ENCODE assay signal across 8 cellular contexts in the genomic region with DNA sequence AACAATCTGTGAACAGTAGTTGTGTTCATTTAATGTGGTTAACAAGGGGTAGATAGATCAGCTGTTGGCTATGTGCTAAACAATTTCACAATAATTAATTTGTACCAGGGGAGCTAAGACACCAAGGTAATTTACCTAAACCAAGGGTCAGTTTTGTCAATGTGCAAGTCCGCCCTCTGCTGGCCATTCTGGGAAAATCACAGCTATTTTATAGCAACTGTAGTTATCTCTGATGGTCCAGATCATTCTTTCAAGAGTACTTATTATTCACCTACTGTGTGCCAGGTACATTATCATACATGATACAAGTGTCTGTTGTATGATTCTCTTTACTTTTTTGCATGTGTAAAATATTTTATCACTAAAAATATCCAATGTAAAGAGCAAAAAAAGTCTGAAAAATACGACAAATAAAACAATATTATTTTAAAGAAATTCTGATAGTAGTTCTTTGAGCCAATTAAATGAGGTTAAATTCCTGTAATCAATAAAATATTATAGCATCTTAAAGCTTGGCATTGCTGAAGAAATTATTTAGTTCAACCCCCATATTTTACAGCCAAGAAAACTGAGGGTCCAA.
DNase-seq lines count a peak whose midpoint lies in the region; ATAC-seq and TF ChIP-seq lines count a peak whose summit lies in the region.

No MANE protein-coding gene starts in this region.

- no peak overlapping the region for H3K4me3 ChIP-seq in adipocyte (ENCODE audit: low read length)

- no peaks in the 10 kb centered on the region for H3K4me1 ChIP-seq in adipocyte (ENCODE audit: control insufficient read depth, insufficient read depth, low read length)

- no peak overlapping the region for H3K9ac ChIP-seq in adipocyte (ENCODE audit: low read length)

- peak; percentile 76 for ATAC-seq in GM18498 (IDR thresholded peaks at IDR 0.05; ENCODE audit: unreplicated experiment)

- DNase-seq in AG09319 (ENCODE audit: extremely low read depth, low read depth) (no peak), HK-2 (ENCODE audit: unreplicated experiment) (peak; percentile 35), SHP77 treated with DMSO at 0.1 percent for 48 hours (lab: John Stamatoyannopoulos, UW) (peak; percentile 15), adipocyte (ENCODE audit: low read depth) (peak; percentile 71), iPS-NIHi11 (ENCODE audit: low spot score) (peak; percentile 44), MV-4-11 (lab: John Stamatoyannopoulos, UW) (no peak)
- DNase-seq in stimulated activated CD4-positive, alpha-beta T cell treated with anti-CD3 and anti-CD28 coated beads, Interleukin-15, amount 100 ng/mL, for 1 hour (ENCODE audit: low read depth in 1 of 2, low spot score in 1 of 2), result peak; percentile 11 to 15

- H3K9me3 ChIP-seq in adipocyte (ENCODE audit: control insufficient read depth, low read length), result no peaks in the 10 kb centered on the region

- peak; percentile 73 for TF ChIP-seq CTCF in AG09319 (IDR thresholded peaks at IDR 0.05; ENCODE audit: low read depth, low read length)

- H3K36me3 ChIP-seq in adipocyte (ENCODE audit: control insufficient read depth, insufficient read depth, low read length, severe bottlenecking), result no peaks in the 10 kb centered on the region

- H3K27me3 ChIP-seq in adipocyte (replicated peaks; ENCODE audit: control insufficient read depth, insufficient read depth, low read length), result peaks cover 3% of the 10 kb centered on the region

Comparison
In these comparisons a context has a peak if more than half of its experiments do, and no peak if none do; other contexts are left out.
1. DNase-seq: peak in HK-2 (single experiment), SHP77 treated with DMSO at 0.1 percent for 48 hours (single experiment), adipocyte (single experiment), iPS-NIHi11 (single experiment) and stimulated activated CD4-positive, alpha-beta T cell treated with anti-CD3 and anti-CD28 coated beads, Interleukin-15, amount 100 ng/mL, for 1 hour (2 of 2); none in AG09319 (single experiment) and MV-4-11 (single experiment).